Comparison of ENCODE assay signal across 8 cellular contexts in the genomic region with DNA sequence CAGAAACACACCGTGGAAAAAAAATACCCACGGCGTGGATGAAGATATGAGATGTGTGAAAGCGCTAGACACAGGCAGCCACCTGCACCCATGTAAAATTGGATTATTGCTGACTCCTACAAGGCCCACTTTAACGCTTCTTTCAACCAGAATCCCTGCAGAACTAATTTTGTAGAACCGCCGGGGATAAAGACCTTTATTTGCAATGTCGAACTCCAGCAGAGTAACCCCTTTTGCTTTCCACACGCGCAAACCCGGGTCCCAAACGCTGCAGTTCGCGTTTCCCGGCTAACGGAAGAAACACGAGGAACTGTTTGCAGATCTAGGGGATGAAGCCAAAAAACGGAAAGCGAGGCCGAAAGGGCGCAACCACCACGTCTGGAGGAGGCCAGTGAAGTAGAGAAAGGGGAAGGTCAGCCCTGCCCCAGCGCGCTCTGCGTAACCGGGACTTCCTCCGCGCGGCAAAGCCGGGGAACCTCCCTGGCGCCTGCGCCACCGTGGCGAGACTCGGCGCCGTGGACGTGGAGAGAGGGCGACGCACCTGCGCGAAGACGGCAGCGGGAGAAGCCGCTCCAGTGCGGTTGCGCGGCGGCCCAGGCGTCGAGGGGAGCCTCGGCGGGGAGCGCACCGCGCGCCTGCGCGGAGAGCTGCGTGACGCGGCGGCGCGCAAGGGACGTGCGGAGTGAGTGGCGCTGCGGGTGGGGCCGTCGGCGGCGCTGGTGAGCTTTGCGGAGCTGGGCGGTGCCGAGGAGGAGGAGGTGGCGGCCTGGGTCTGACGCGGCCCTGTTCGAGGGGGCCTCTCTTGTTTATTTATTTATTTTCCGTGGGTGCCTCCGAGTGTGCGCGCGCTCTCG. TPM values are rescaled to one million over a fixed set of nuclear protein-coding genes. Genes with fewer than 3 reads are reported as not detected.
DNase-seq lines count a peak whose midpoint lies in the region; ATAC-seq, FAIRE-seq and TF ChIP-seq lines count a peak whose summit lies in the region.

Gene PPP1CB, plus strand, starts transcription at position 729 of the 854 bp plus-strand sequence. CDS start 295 bp downstream, outside the sequence.

- in situ Hi-C loops in GM13977 (cut with MboI; ENCODE audit: low pct_unique_long_range_greater_than_20kb, low sequenced_read_pairs, unreplicated experiment), result loop anchor here (10.0 kb wide), 1 partner anchor 157 kb away; no protein-coding TSS in a partner anchor

- H3K4me3 ChIP-seq in left ventricle myocardium inferior (peak within 1 kb of the TSS; percentile 97), psoas muscle (peak within 1 kb of the TSS; percentile 78)

- DNase-seq in GM13977 (ENCODE audit: low spot score), result peak; percentile 94
- DNase-seq in NCI-H146 treated with DMSO at 0.1 percent for 48 hours (lab: John Stamatoyannopoulos, UW; ENCODE audit: unreplicated experiment), result peak; percentile 86
- DNase-seq in amniotic stem cell (lab: John Stamatoyannopoulos, UW), result peak; percentile 84
- peak; percentile 97 for DNase-seq in left ventricle myocardium inferior
- DNase-seq in psoas muscle, result peak; percentile 97 to 99
- DNase-seq in urothelium cell line (ENCODE audit: low spot score), result peak; percentile 99

- H3K4me1 ChIP-seq in left ventricle myocardium inferior (peaks cover 65% of the 10 kb centered on the region), psoas muscle (peaks cover 41% of the 10 kb centered on the region)

- H3K27me3 ChIP-seq in left ventricle myocardium inferior (ENCODE audit: low read depth), result no peaks in the 10 kb centered on the region
- H3K27me3 ChIP-seq in psoas muscle (ENCODE audit: insufficient read depth in 3 of 3, low read length in 2 of 3), result no peaks in the 10 kb centered on the region

- peak; percentile 94 for FAIRE-seq in urothelium cell line (lab: Jason Lieb, UNC)

- H3K9me3 ChIP-seq in left ventricle myocardium inferior (replicated peaks), result no peaks in the 10 kb centered on the region
- H3K9me3 ChIP-seq in psoas muscle, result no peaks in the 10 kb centered on the region

- ATAC-seq in HG02884 (IDR thresholded peaks at IDR 0.05; ENCODE audit: unreplicated experiment) (peak; percentile 80), psoas muscle (peak; percentile 90 to 95 (median 94))

- TF ChIP-seq CTCF in GM13977 (IDR thresholded peaks at IDR 0.05; ENCODE audit: extremely low read depth, insufficient read depth, missing control alignments) (peak; percentile 50), left ventricle myocardium inferior (IDR thresholded peaks at IDR 0.05; ENCODE audit: borderline replicate concordance) (peak; percentile 50), psoas muscle (IDR thresholded peaks at IDR 0.05) (peak; percentile 37)

- intact Hi-C loops in T-helper 1 cell treated with Interleukin-12 subunit alpha and Interleukin-12 subunit beta and Interleukin-4 antibody, amounts not matched to agents 30 ng/mL and 1 ng/mL, for 36 hours (cut with micrococcal nuclease), result loop anchor here (1.0 to 10.0 kb wide), 11 partner anchors 119 to 1396 kb away; partner anchors contain the start of genes BABAM2, FOSL2, MRPL33 and NRBP1
- intact Hi-C loops in left ventricle myocardium inferior (cut with micrococcal nuclease), result loop anchor here (10.0 kb wide), 1 partner anchor 157 kb away; no protein-coding TSS in a partner anchor
- intact Hi-C loops in psoas muscle (cut with DNase I), result loop anchor here in 1 of 2 donors (1.0 to 5.0 kb wide), 4 partner anchors 17 to 157 kb away; no protein-coding TSS in a partner anchor

- 0 to 1% (median 0%) methylated on average over 69 to 86 of the region's 86 CpGs for WGBS in psoas muscle, 3 donors

- H3K27ac ChIP-seq in left ventricle myocardium inferior (replicated peaks), result peak within 1 kb of the TSS; percentile 100
- H3K27ac ChIP-seq in psoas muscle, result peak within 1 kb of the TSS; percentile 99

- no peaks in the 10 kb centered on the region for H3K36me3 ChIP-seq in left ventricle myocardium inferior
- no peaks in the 10 kb centered on the region for H3K36me3 ChIP-seq in psoas muscle (ENCODE audit: insufficient read depth in 1 of 2, low read depth in 1 of 2)

RNA-seq across cellular contexts. Expression of gene PPP1CB, which starts in this region (rescaled TPM):
- total RNA-seq in T-helper 1 cell treated with Interleukin-12 subunit alpha and Interleukin-12 subunit beta and Interleukin-4 antibody, amounts not matched to agents 30 ng/mL and 1 ng/mL, for 36 hours, result 189 and 196 TPM in 2 replicates
- total RNA-seq in left ventricle myocardium inferior, result 461 TPM
- total RNA-seq in psoas muscle, result 100 to 1,000 TPM; 448 to 628 (median 556) TPM
- polyA plus RNA-seq in psoas muscle, result 100 to 1,000 TPM; 191 to 373 (median 226) TPM

Comparison
In these comparisons a context has a peak if more than half of its experiments do, and no peak if none do; other contexts are left out.
1. Peak in every context shown above with its lines: DNase-seq, ATAC-seq, H3K4me3 ChIP-seq and H3K27ac ChIP-seq.